ENCODE assay signal across 1 cellular context in genomic region chr17:62423647-62424461, GRCh38.
TF ChIP-seq lines count a peak whose summit lies in the region.
"Not testable (repeated sequence)": the region's sequence is repeated elsewhere in the genome, so short reads cannot be mapped to it uniquely, and the experiment has no call there.

TSS of gene METTL2A (plus strand) at chr17:62423897. CDS start at chr17:62423903, 6 bp downstream.

TF ChIP-seq in HepG2, 621 proteins besides CTCF, POLR2A, EP300 and RAD21 (continued from another document and continues in another):
- TF ChIP-seq E2F1 (CRISPR knock-in tag; IDR thresholded peaks at IDR 0.05) (peak; percentile 98), RERE (CRISPR knock-in tag; IDR thresholded peaks at IDR 0.05; ENCODE audit: low read depth) (peak; percentile 44; the same call in 1 of the 2 replicates), ZNF674 (CRISPR knock-in tag; IDR thresholded peaks at IDR 0.05; ENCODE audit: low read depth) (0 out of 2 replicates have a peak, but pooled peaks have one; percentile 58), ZFP90 (CRISPR knock-in tag; IDR thresholded peaks at IDR 0.05; ENCODE audit: borderline replicate concordance) (peak; percentile 78; the same call in 1 of the 2 replicates), ZSCAN9 (CRISPR knock-in tag; IDR thresholded peaks at IDR 0.05; ENCODE audit: borderline replicate concordance) (0 out of 2 replicates have a peak, but pooled peaks have one; percentile 34), MXI1 (IDR thresholded peaks at IDR 0.05; ENCODE audit: borderline replicate concordance, low read depth, low read length) (peak; percentile 90; the same call in 2 of the 3 replicates), MTF2 (CRISPR knock-in tag; IDR thresholded peaks at IDR 0.05; ENCODE audit: borderline replicate concordance) (peak; percentile 75; the same call in 1 of the 2 replicates), PRDM10 (CRISPR knock-in tag; IDR thresholded peaks at IDR 0.05; ENCODE audit: low read depth) (peak; percentile 38; the same call in 1 of the 2 replicates), ZNF232 (CRISPR knock-in tag; IDR thresholded peaks at IDR 0.05; ENCODE audit: borderline replicate concordance) (0 out of 2 replicates have a peak, but pooled peaks have one; percentile 43), REL (CRISPR knock-in tag; conservative IDR thresholded peaks at IDR 0.05) (0 out of 2 replicates have a peak, but pooled peaks have one; percentile 65), RARA (CRISPR knock-in tag; IDR thresholded peaks at IDR 0.05) (peak; percentile 24; the same call in 1 of the 2 replicates), FOXP4 (CRISPR knock-in tag; IDR thresholded peaks at IDR 0.05) (peak; percentile 65), ZNF235 (CRISPR knock-in tag; IDR thresholded peaks at IDR 0.05; ENCODE audit: borderline replicate concordance) (peak; percentile 48; the same call in 1 of the 2 replicates), ZMAT3 (CRISPR knock-in tag; conservative IDR thresholded peaks at IDR 0.05) (0 out of 2 replicates have a peak, but pooled peaks have one; percentile 73), PHF8 (CRISPR knock-in tag; IDR thresholded peaks at IDR 0.05) (peak; percentile 95), SOX13 (CRISPR knock-in tag; conservative IDR thresholded peaks at IDR 0.05 in 1 of 2, IDR thresholded peaks at IDR 0.05 in 1 of 2) (peak in 1 of 2 experiments; percentile 50; a peak in 2 of 4 replicates), XRCC5 (optimal IDR thresholded peaks at IDR 0.05; ENCODE audit: low read length) (peak; percentile 45), SIX4 (CRISPR knock-in tag; IDR thresholded peaks at IDR 0.05) (peak; percentile 100), ZNF441 (CRISPR knock-in tag; IDR thresholded peaks at IDR 0.05; ENCODE audit: borderline replicate concordance) (peak; percentile 75; the same call in 1 of the 2 replicates), POLR2AphosphoS5 (IDR thresholded peaks at IDR 0.05; ENCODE audit: low read depth, low read length) (peak; percentile 86), ZNF839 (CRISPR knock-in tag; IDR thresholded peaks at IDR 0.05; ENCODE audit: borderline replicate concordance) (peak; percentile 51; the same call in 1 of the 2 replicates), SP140L (CRISPR knock-in tag; IDR thresholded peaks at IDR 0.05; ENCODE audit: borderline replicate concordance) (peak; percentile 27; the same call in 1 of the 2 replicates), NFYB (CRISPR knock-in tag; IDR thresholded peaks at IDR 0.05) (peak; percentile 19; the same call in 1 of the 2 replicates), MXD4 (CRISPR knock-in tag; IDR thresholded peaks at IDR 0.05) (peak; percentile 82; the same call in 1 of the 2 replicates), ZNF451 (CRISPR knock-in tag; IDR thresholded peaks at IDR 0.05) (peak; percentile 77), ZNF644 (CRISPR knock-in tag; IDR thresholded peaks at IDR 0.05; ENCODE audit: low read depth) (peak; percentile 55; the same call in 1 of the 2 replicates), ARID4A (CRISPR knock-in tag; IDR thresholded peaks at IDR 0.05; ENCODE audit: borderline replicate concordance) (peak; percentile 95; the same call in 1 of the 2 replicates), ZNF781 (CRISPR knock-in tag; IDR thresholded peaks at IDR 0.05; ENCODE audit: borderline replicate concordance, not compliant biosample characterization) (peak; percentile 92), MED8 (CRISPR knock-in tag; IDR thresholded peaks at IDR 0.05; ENCODE audit: insufficient replicate concordance) (peak; percentile 59), ZNF275 (CRISPR knock-in tag; IDR thresholded peaks at IDR 0.05; ENCODE audit: borderline replicate concordance) (peak; percentile 55; the same call in 1 of the 2 replicates), REPIN1 (CRISPR knock-in tag; IDR thresholded peaks at IDR 0.05; ENCODE audit: borderline replicate concordance, low read depth) (peak; percentile 77), ZBTB4 (CRISPR knock-in tag; IDR thresholded peaks at IDR 0.05; ENCODE audit: borderline replicate concordance) (peak; percentile 58; the same call in 1 of the 2 replicates), ZNF337 (CRISPR knock-in tag; IDR thresholded peaks at IDR 0.05; ENCODE audit: borderline replicate concordance, low read depth) (peak; percentile 34; the same call in 1 of the 2 replicates)
- not testable (repeated sequence) for TF ChIP-seq SOX13 (IDR thresholded peaks at IDR 0.05)
